ENCODE assay signal across 10 cellular contexts in genomic region chr4:186719925-186720694, GRCh38. TPM values are rescaled to one million over a fixed set of nuclear protein-coding genes. Genes with fewer than 3 reads are reported as not detected.
DNase-seq lines count a peak whose midpoint lies in the region; ATAC-seq and TF ChIP-seq lines count a peak whose summit lies in the region.
"Had no signal": no experiment of that assay in that cellular context is flagged by ENCODE, and none has a peak within 500 bp of the region (broad histone marks: within the 10 kb centered on the region; RNA-seq: fewer than 3 reads in every experiment).

No MANE protein-coding gene starts in this region.

- no peaks in the 10 kb centered on the region for H3K27me3 ChIP-seq in Caco-2 (replicated peaks; ENCODE audit: control insufficient read depth, insufficient read depth, low read length)
- H3K27me3 ChIP-seq in HL-60 (ENCODE audit: insufficient read depth, poor library complexity, severe bottlenecking): peaks cover 16% of the 10 kb centered on the region
- no peaks in the 10 kb centered on the region for H3K27me3 ChIP-seq in adipocyte (replicated peaks; ENCODE audit: control insufficient read depth, insufficient read depth, low read length)
- H3K27me3 ChIP-seq in kidney epithelial cell (ENCODE audit: control insufficient read depth, insufficient read depth, low read length): no peaks in the 10 kb centered on the region

- ATAC-seq in GM21515 (IDR thresholded peaks at IDR 0.05; ENCODE audit: unreplicated experiment): no peak
- no peak for ATAC-seq in HG03378 (IDR thresholded peaks at IDR 0.05; ENCODE audit: unreplicated experiment)
- ATAC-seq: activated naive CD4-positive, alpha-beta T cell treated with anti-CD3 and anti-CD28 coated beads, Interleukin-2, amount 50 U/mL, for 72 hours; mucosa of descending colon had no signal

- H3K9me3 ChIP-seq in Caco-2 (peaks cover 4% of the 10 kb centered on the region; the same call in 1 of the 2 replicates), adipocyte (ENCODE audit: control insufficient read depth, low read length) (peaks cover 11% of the 10 kb centered on the region)

- POLR2A ChIA-PET in Caco-2 (lab: Charles Lee): no interaction called here

- H3K36me3 ChIP-seq in Caco-2 (ENCODE audit: control insufficient read depth, insufficient read depth, low read length): no peaks in the 10 kb centered on the region
- no peaks in the 10 kb centered on the region for H3K36me3 ChIP-seq in adipocyte (ENCODE audit: control insufficient read depth, insufficient read depth, low read length, severe bottlenecking)
- no peaks in the 10 kb centered on the region for H3K36me3 ChIP-seq in kidney epithelial cell (ENCODE audit: control insufficient read depth, insufficient read depth, low read length)

- no TSS peak for BruUV-seq in Caco-2 (replicated peaks; lab: Mats Ljungman, UMichigan)

- no peaks in the 10 kb centered on the region for H3K4me1 Mint-ChIP-seq in Caco-2 (ENCODE audit: low read depth, unreplicated experiment)

- no peak overlapping the region for H3K4me3 Mint-ChIP-seq in Caco-2 (ENCODE audit: unreplicated experiment)

- intact Hi-C loops in Caco-2 (cut with micrococcal nuclease; ENCODE audit: unreplicated experiment): loop anchor here (1.0 to 10.0 kb wide), 3 partner anchors 51 to 885 kb away; no protein-coding TSS in a partner anchor

- H3K9ac ChIP-seq in adipocyte (ENCODE audit: low read length): no peak overlapping the region

- no peak overlapping the region for H3K27ac ChIP-seq in HL-60 (replicated peaks)

- H3K4me3 ChIP-seq in Caco-2 (ENCODE audit: low read depth, low read length) (no peak overlapping the region), HL-60 (replicated peaks; ENCODE audit: insufficient read depth, low read length) (no peak overlapping the region), adipocyte (ENCODE audit: low read length) (no peak overlapping the region), kidney epithelial cell (ENCODE audit: low read depth, low read length) (no peak overlapping the region)
- H3K4me3 ChIP-seq: mucosa of descending colon had no signal

- H3K4me1 ChIP-seq in Caco-2 (no peaks in the 10 kb centered on the region), adipocyte (ENCODE audit: control insufficient read depth, insufficient read depth, low read length) (peaks cover 9% of the 10 kb centered on the region)

- no peaks in the 10 kb centered on the region for H3K27me3 Mint-ChIP-seq in Caco-2 (ENCODE audit: insufficient read depth, unreplicated experiment)

- no peak overlapping the region for H3K27ac Mint-ChIP-seq in Caco-2 (ENCODE audit: unreplicated experiment)
- H3K27ac Mint-ChIP-seq: activated naive CD4-positive, alpha-beta T cell treated with anti-CD3 and anti-CD28 coated beads, Interleukin-2, amount 50 U/mL, for 72 hours had no signal

- DNase-seq in Caco-2 (peak in 1 of 2 experiments; percentile 72), HL-60 (ENCODE audit: low read depth in 1 of 2, low spot score in 1 of 2) (peak; percentile 32 to 72), adipocyte (ENCODE audit: low read depth) (peak; percentile 37), kidney epithelial cell (ENCODE audit: low read depth) (no peak), NCI-H146 (lab: John Stamatoyannopoulos, UW) (no peak), GM19238 (ENCODE audit: insufficient read length, low spot score) (no peak)

- CTCF ChIA-PET in Caco-2 (lab: Charles Lee): interaction anchor here (1.1 kb wide), 1 partner anchor 50 kb away, joined by 4 read pairs; no protein-coding TSS in a partner anchor

- H3K36me3 Mint-ChIP-seq in Caco-2 (ENCODE audit: insufficient read depth, unreplicated experiment): peaks cover 11% of the 10 kb centered on the region

- peak; percentile 45 to 56 for TF ChIP-seq CTCF in Caco-2 (IDR thresholded peaks at IDR 0.05; ENCODE audit: insufficient read depth in 1 of 2, low read depth in 1 of 2, low read length in 1 of 2, severe bottlenecking in 1 of 2, unreplicated experiment in 1 of 2)
- TF ChIP-seq CTCF in HL-60 (IDR thresholded peaks at IDR 0.05; ENCODE audit: insufficient read depth, low read length): peak; percentile 28
- TF ChIP-seq CTCF in kidney epithelial cell (IDR thresholded peaks at IDR 0.05; ENCODE audit: insufficient read depth, low read length, poor library complexity, severe bottlenecking): peak; percentile 44

- H3K9me3 Mint-ChIP-seq in Caco-2 (ENCODE audit: unreplicated experiment): no peaks in the 10 kb centered on the region

RNA-seq across cellular contexts. Expression of gene FAT1, which starts 3.5 kb away (rescaled TPM):
- total RNA-seq in Caco-2 (2022) (135 and 141 TPM in 2 replicates), kidney epithelial cell (344 and 359 TPM in 2 replicates)

Comparison
In these comparisons a context has a peak if more than half of its experiments do, and no peak if none do; other contexts are left out.
1. DNase-seq: peak in HL-60 (2 of 2) and adipocyte (single experiment); none in kidney epithelial cell (single experiment), NCI-H146 (single experiment) and GM19238 (single experiment).
2. Peak in every context shown above with its lines, with median percentiles within 50 percentile points of each other: CTCF ChIP-seq.